Comparison of ENCODE assay signal across 21 cellular contexts in genomic region chr4:155618183-155618838, GRCh38.
"Had no signal": no experiment of that assay in that cellular context is flagged by ENCODE, and none has a peak within 500 bp of the region (broad histone marks: within the 10 kb centered on the region; RNA-seq: fewer than 3 reads in every experiment).

No MANE protein-coding gene starts in this region.

- ATAC-seq: effector memory CD8-positive, alpha-beta T cell; left lung; natural killer cell treated with Interleukin-12 subunit alpha and Interleukin-12 subunit beta and Interleukin-15 and Interleukin-18, amount 100 ng/mL, for 72 hours; pancreas; right lobe of liver; stimulated activated effector memory CD8-positive, alpha-beta T cell treated with anti-CD3 and anti-CD28 coated beads, Interleukin-12 subunit alpha, Interleukin-12 subunit beta, amount 100 ng/mL, for 72 hours; upper lobe of right lung had no signal

- H3K27me3 ChIP-seq: esophagus squamous epithelium, left lung, pancreas, right lobe of liver, tibial artery, upper lobe of right lung, vagina had no signal

- H3K36me3 ChIP-seq: esophagus squamous epithelium, left lung, pancreas, right lobe of liver, tibial artery, upper lobe of right lung, vagina had no signal

- H3K9me3 ChIP-seq: esophagus squamous epithelium, left lung, pancreas, right lobe of liver, tibial artery, vagina had no signal

- H3K4me3 ChIP-seq: esophagus squamous epithelium, left lung, lung, pancreas, right lobe of liver, tibial artery, upper lobe of right lung, vagina had no signal

- DNase-seq: cortex of kidney; effector memory CD8-positive, alpha-beta T cell; esophagus squamous epithelium; foreskin melanocyte; head of caudate nucleus; hypothalamus; kidney glomerular epithelial cell; left lung; mesenchymal stem cell; midbrain; occipital lobe; pancreas; right lobe of liver; stimulated activated CD4-positive, alpha-beta T cell treated with anti-CD3 and anti-CD28 coated beads, Interleukin-4, amount 100 ng/mL, for 1 hour; stimulated activated CD8-positive, alpha-beta memory T cell treated with anti-CD3 and anti-CD28 coated beads, Interleukin-4, amount 100 ng/mL, for 48 hours; tibial artery; upper lobe of right lung had no signal

- H3K4me1 ChIP-seq: right lobe of liver, upper lobe of right lung, vagina had no signal

- H3K27ac ChIP-seq: esophagus squamous epithelium, left lung, pancreas, right lobe of liver, upper lobe of right lung, vagina had no signal
